Comparison of ENCODE assay signal across 8 cellular contexts in the genomic region with DNA sequence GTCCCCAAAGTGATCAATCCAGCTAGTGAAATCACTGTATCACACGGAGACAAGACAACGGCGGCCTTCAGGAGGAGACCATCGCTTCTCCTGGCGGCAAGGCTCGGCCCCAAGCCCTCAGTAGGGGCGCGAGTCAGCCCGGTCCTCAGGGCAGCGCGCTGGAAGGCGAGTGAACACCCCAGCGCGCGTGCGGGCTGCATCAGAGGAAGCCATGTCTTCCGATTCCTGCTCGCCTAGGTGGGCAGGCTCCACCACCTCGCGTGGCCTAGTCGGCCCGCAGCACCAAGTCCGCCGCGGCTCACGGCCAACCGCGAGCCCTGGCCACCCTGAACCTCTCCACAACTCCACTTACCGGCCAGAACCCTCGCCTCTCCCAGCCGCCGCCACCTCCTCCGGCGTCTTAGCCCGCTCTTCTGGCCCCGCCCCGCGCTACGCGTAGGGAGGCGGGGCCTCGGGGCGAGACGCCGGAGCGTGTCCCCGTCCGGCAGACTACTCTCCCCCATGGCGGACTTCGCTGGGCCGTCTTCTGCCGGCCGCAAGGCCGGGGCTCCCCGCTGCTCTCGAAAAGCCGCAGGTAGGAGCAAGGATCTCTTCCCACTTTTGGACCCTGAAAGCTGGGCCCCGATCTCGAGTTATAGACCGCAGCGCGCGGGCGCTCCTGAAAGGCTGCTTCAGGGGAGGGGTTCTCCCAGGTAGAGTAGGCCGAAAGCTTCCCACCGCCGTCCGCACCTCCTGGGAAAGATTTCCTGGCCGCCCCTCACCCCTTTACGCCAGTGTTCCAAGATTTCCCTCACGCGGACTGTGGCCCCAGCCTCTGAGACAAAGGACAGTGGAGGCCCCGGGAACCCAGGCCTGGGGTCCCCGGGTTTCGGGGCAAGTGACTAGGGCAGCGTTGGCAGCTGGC. TPM values are rescaled to one million over a fixed set of nuclear protein-coding genes. Genes with fewer than 3 reads are reported as not detected.
DNase-seq lines count a peak whose midpoint lies in the region; ATAC-seq and TF ChIP-seq lines count a peak whose summit lies in the region.

Gene GLMN, minus strand, starts transcription at position 415 of the 904 bp plus-strand sequence. CDS start 988 bp downstream, outside the sequence.
Gene RPAP2, plus strand, starts transcription at position 487 of the 904 bp plus-strand sequence. Its CDS starts 15 bp downstream, at position 502.

- peak; percentile 94 for DNase-seq in Daoy (ENCODE audit: low read depth)
- DNase-seq in KG1 (lab: John Stamatoyannopoulos, UW) = peak; percentile 84
- peak; percentile 87 for DNase-seq in RKO (ENCODE audit: low spot score)
- peak; percentile 77 for DNase-seq in fibroblast of mammary gland (ENCODE audit: low read depth)
- peak; percentile 82 for DNase-seq in stimulated activated naive CD8-positive, alpha-beta T cell treated with anti-CD3 and anti-CD28 coated beads, Interleukin-15, Interleukin-2, amounts not matched to agents 100 U/mL and 50 U/mL, for 24 hours

- H3K36me3 Mint-ChIP-seq in activated T-helper 17 cell treated with anti-CD3 and anti-CD28 coated beads, Interleukin-2, amount 50 U/mL, for 72 hours (ENCODE audit: low read depth) = peaks cover 84% of the 10 kb centered on the region
- peaks cover 30% of the 10 kb centered on the region for H3K36me3 Mint-ChIP-seq in nephron (ENCODE audit: low read depth)

- H3K4me3 Mint-ChIP-seq in activated T-helper 17 cell treated with anti-CD3 and anti-CD28 coated beads, Interleukin-2, amount 50 U/mL, for 72 hours = peak within 1 kb of the TSS; percentile 93
- peak within 1 kb of the TSS; percentile 94 to 99 (median 99) for H3K4me3 Mint-ChIP-seq in nephron

- peak within 1 kb of the TSS; percentile 88 for H3K4me3 ChIP-seq in fibroblast of mammary gland (ENCODE audit: control insufficient read depth, low read depth, low read length)

- H3K27ac Mint-ChIP-seq in activated T-helper 17 cell treated with anti-CD3 and anti-CD28 coated beads, Interleukin-2, amount 50 U/mL, for 72 hours = peak within 1 kb of the TSS; percentile 97
- peak within 1 kb of the TSS; percentile 95 to 100 (median 98) for H3K27ac Mint-ChIP-seq in nephron

- TF ChIP-seq CTCF in fibroblast of mammary gland (conservative IDR thresholded peaks at IDR 0.05; ENCODE audit: control insufficient read depth, insufficient read depth, low read depth, low read length) (no peak), nephron (IDR thresholded peaks at IDR 0.05; ENCODE audit: unreplicated experiment in 3 of 3) (peak in 2 of 3 experiments; percentile 14 to 23)

- no peaks in the 10 kb centered on the region for H3K9me3 Mint-ChIP-seq in activated T-helper 17 cell treated with anti-CD3 and anti-CD28 coated beads, Interleukin-2, amount 50 U/mL, for 72 hours
- H3K9me3 Mint-ChIP-seq in nephron = no peaks in the 10 kb centered on the region

- H3K4me1 Mint-ChIP-seq in activated T-helper 17 cell treated with anti-CD3 and anti-CD28 coated beads, Interleukin-2, amount 50 U/mL, for 72 hours = peaks cover 19% of the 10 kb centered on the region
- H3K4me1 Mint-ChIP-seq in nephron = peaks cover 30% of the 10 kb centered on the region

- ATAC-seq in GM21737 (IDR thresholded peaks at IDR 0.05; ENCODE audit: unreplicated experiment) = peak; percentile 99
- ATAC-seq in activated T-helper 17 cell treated with anti-CD3 and anti-CD28 coated beads, Interleukin-2, amount 50 U/mL, for 72 hours (replicated peaks) = peak; percentile 98
- ATAC-seq in stimulated activated naive CD8-positive, alpha-beta T cell treated with anti-CD3 and anti-CD28 coated beads, Interleukin-15, Interleukin-2, amounts not matched to agents 100 U/mL and 50 U/mL, for 24 hours = peak; percentile 98

- no peaks in the 10 kb centered on the region for H3K27me3 Mint-ChIP-seq in activated T-helper 17 cell treated with anti-CD3 and anti-CD28 coated beads, Interleukin-2, amount 50 U/mL, for 72 hours
- no peaks in the 10 kb centered on the region for H3K27me3 Mint-ChIP-seq in nephron (ENCODE audit: low read depth)

RNA-seq across cellular contexts. Expression of gene GLMN, which starts in this region (rescaled TPM):
- 56.3 and 57.3 TPM in 2 replicates for total RNA-seq in Daoy (2014; rRNA removed; shearing (Covaris generic))
- total RNA-seq in activated T-helper 17 cell treated with anti-CD3 and anti-CD28 coated beads, Interleukin-2, amount 50 U/mL, for 72 hours = 10 to 100 TPM; 19.7 to 25.8 TPM

RNA-seq across cellular contexts. Expression of gene RPAP2, which starts in this region (rescaled TPM):
- total RNA-seq in Daoy (2014; rRNA removed; shearing (Covaris generic)) = 34.5 and 36.9 TPM in 2 replicates
- 10 to 100 TPM; 25.6 to 29.0 TPM for total RNA-seq in activated T-helper 17 cell treated with anti-CD3 and anti-CD28 coated beads, Interleukin-2, amount 50 U/mL, for 72 hours

Comparison
In these comparisons a context has a peak if more than half of its experiments do, and no peak if none do; other contexts are left out.
1. Peak in every context shown above with its lines: DNase-seq, ATAC-seq and H3K4me3 ChIP-seq.